ENCODE assay signal across 25 cellular contexts in the genomic region with DNA sequence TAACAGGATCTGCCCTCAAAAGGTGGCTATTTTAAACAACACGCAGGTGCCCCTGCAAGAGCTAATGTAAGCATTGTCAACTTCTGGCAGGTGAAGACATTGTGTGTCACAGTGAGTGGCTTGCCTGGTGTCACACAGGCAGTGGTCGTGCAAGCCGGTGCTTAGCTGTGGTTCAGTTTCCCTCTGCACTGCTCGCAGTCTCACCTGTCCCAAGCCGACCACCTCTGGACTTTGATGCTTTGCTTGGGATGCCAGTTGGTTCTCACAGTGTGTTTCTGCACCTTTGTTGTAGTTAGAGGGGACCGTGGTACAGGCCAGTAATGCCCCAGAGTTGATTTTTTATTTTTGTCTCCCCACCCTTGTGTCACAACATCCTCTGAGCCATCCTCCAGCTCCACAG.
"Had no signal": no experiment of that assay in that cellular context is flagged by ENCODE, and none has a peak within 500 bp of the region (broad histone marks: within the 10 kb centered on the region; RNA-seq: fewer than 3 reads in every experiment).

No MANE protein-coding gene starts in this region.

- H3K27me3 ChIP-seq: adrenal gland, ascending aorta, brain microvascular endothelial cell, hepatocyte, neutrophil, ovary, testis, upper lobe of left lung had no signal

- ATAC-seq: left ventricle myocardium superior; natural killer cell treated with Interleukin-12 subunit alpha and Interleukin-12 subunit beta and Interleukin-15 and Interleukin-18, amount 100 ng/mL, for 72 hours; stimulated activated naive B cell treated with anti-CD40 and anti-IgM and Interleukin-4, amounts not matched to agents 10 μg/mL and 1 μg/mL and 100 μg/mL, for 72 hours had no signal

- H3K36me3 Mint-ChIP-seq: activated naive CD8-positive, alpha-beta T cell; natural killer cell treated with Interleukin-12 subunit alpha and Interleukin-12 subunit beta and Interleukin-15 and Interleukin-18, amount 100 ng/mL, for 72 hours had no signal

- H3K9me3 ChIP-seq: adrenal gland, ascending aorta, neutrophil, ovary, prostate gland, testis, upper lobe of left lung had no signal

- H3K27ac Mint-ChIP-seq: activated naive CD8-positive, alpha-beta T cell; activated T-cell treated with anti-CD3 and anti-CD28 coated beads, Interleukin-2, amount 50 U/mL, for 24 hours; activated T-helper 2 cell treated with anti-CD3 and anti-CD28 coated beads, Interferon-gamma antibody, Interleukin-2, Interleukin-4, amounts not matched to agents 10 μg/mL and 5 μg/mL and 100 μg/mL, durations not matched to agents 14 hours and 24 hours and 36 hours; natural killer cell treated with Interleukin-12 subunit alpha and Interleukin-12 subunit beta and Interleukin-15 and Interleukin-18, amount 100 ng/mL, for 72 hours; stimulated activated naive B cell treated with anti-CD40 and anti-IgM and Interleukin-4, amounts not matched to agents 10 μg/mL and 1 μg/mL and 100 μg/mL, for 72 hours; T-helper 2 cell treated with Interferon-gamma antibody and Interleukin-4, amounts not matched to agents 5 μg/mL and 100 μg/mL, for 36 hours had no signal

- H3K27ac ChIP-seq: adrenal gland, ascending aorta, brain microvascular endothelial cell, hepatocyte, neutrophil, ovary, prostate gland, testis, WERI-Rb-1 had no signal

- H3K36me3 ChIP-seq: adrenal gland, neutrophil, ovary, prostate gland had no signal

- H3K4me3 Mint-ChIP-seq: activated naive CD8-positive, alpha-beta T cell; activated T-cell treated with anti-CD3 and anti-CD28 coated beads, Interleukin-2, amount 50 U/mL, for 24 hours; natural killer cell treated with Interleukin-12 subunit alpha and Interleukin-12 subunit beta and Interleukin-15 and Interleukin-18, amount 100 ng/mL, for 72 hours; stimulated activated naive B cell treated with anti-CD40 and anti-IgM and Interleukin-4, amounts not matched to agents 10 μg/mL and 1 μg/mL and 100 μg/mL, for 72 hours; T-helper 2 cell treated with Interferon-gamma antibody and Interleukin-4, amounts not matched to agents 5 μg/mL and 100 μg/mL, for 36 hours had no signal

- DNase-seq: activated CD4-positive, alpha-beta T cell treated with anti-CD3 and anti-CD28 coated beads for 1 hour; activated CD8-positive, alpha-beta memory T cell treated with anti-CD3 and anti-CD28 coated beads, Interleukin-2, amount 50 U/mL, for 4 hours; activated naive CD4-positive, alpha-beta T cell; activated T-cell treated with anti-CD3 and anti-CD28 coated beads, Interleukin-2, amount 50 U/mL, for 24 hours; adrenal gland; brain microvascular endothelial cell; central memory CD4-positive, alpha-beta T cell; effector memory CD4-positive, alpha-beta T cell; foreskin melanocyte; left ventricle myocardium superior; ovary; stimulated activated CD4-positive, alpha-beta T cell treated with anti-CD3 and anti-CD28 coated beads, Interleukin-2, amount 100 ng/mL, for 48 hours; stimulated activated CD8-positive, alpha-beta memory T cell treated with anti-CD3 and anti-CD28 coated beads, Interleukin-4, amount 100 ng/mL, for 48 hours; stimulated activated naive B cell treated with anti-CD40 and anti-IgM and Interleukin-4, amounts not matched to agents 10 μg/mL and 1 μg/mL and 100 μg/mL, for 72 hours; testis; upper lobe of left lung; WERI-Rb-1 had no signal

- H2AFZ ChIP-seq: hepatocyte had no signal

- H3K79me2 ChIP-seq: hepatocyte had no signal

- H3K4me1 ChIP-seq: adrenal gland, prostate gland had no signal

- H3K4me2 ChIP-seq: hepatocyte had no signal

- H3K4me3 ChIP-seq: adrenal gland, ascending aorta, hepatocyte, ovary, prostate gland, testis, upper lobe of left lung had no signal

- H3K9me3 Mint-ChIP-seq: activated T-cell treated with anti-CD3 and anti-CD28 coated beads, Interleukin-2, amount 50 U/mL, for 24 hours; activated T-helper 2 cell treated with anti-CD3 and anti-CD28 coated beads, Interferon-gamma antibody, Interleukin-2, Interleukin-4, amounts not matched to agents 10 μg/mL and 5 μg/mL and 100 μg/mL, durations not matched to agents 14 hours and 24 hours and 36 hours; natural killer cell treated with Interleukin-12 subunit alpha and Interleukin-12 subunit beta and Interleukin-15 and Interleukin-18, amount 100 ng/mL, for 72 hours; stimulated activated naive B cell treated with anti-CD40 and anti-IgM and Interleukin-4, amounts not matched to agents 10 μg/mL and 1 μg/mL and 100 μg/mL, for 72 hours; T-helper 2 cell treated with Interferon-gamma antibody and Interleukin-4, amounts not matched to agents 5 μg/mL and 100 μg/mL, for 36 hours had no signal

- H3K27me3 Mint-ChIP-seq: activated naive CD8-positive, alpha-beta T cell; activated T-cell treated with anti-CD3 and anti-CD28 coated beads, Interleukin-2, amount 50 U/mL, for 24 hours; natural killer cell treated with Interleukin-12 subunit alpha and Interleukin-12 subunit beta and Interleukin-15 and Interleukin-18, amount 100 ng/mL, for 72 hours; stimulated activated naive B cell treated with anti-CD40 and anti-IgM and Interleukin-4, amounts not matched to agents 10 μg/mL and 1 μg/mL and 100 μg/mL, for 72 hours had no signal
